ENCODE assay signal across 25 cellular contexts in the genomic region with DNA sequence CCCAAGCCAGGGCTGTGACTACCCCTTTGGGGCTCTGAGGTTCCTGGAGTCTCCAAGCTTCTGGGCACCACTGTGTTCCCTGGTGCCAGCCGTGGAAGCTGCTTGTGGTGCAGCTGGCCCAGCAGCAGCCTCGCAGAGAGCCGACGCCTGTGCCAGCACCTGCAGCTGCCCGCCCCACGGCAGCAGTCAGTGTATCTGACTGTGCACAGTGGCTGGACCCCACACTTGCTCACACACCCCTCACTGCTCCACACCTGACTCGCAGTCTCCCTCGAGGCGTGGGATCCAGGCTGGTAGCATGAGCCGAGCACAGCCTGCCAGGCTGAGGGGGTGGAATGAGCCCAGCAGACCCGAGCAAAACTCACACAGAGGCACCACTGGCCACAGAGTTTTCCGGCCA.
"Had no signal": no experiment of that assay in that cellular context is flagged by ENCODE, and none has a peak within 500 bp of the region (broad histone marks: within the 10 kb centered on the region; RNA-seq: fewer than 3 reads in every experiment).

No MANE protein-coding gene starts in this region.

- H3K4me1 Mint-ChIP-seq: activated CD8-positive, alpha-beta memory T cell treated with anti-CD3 and anti-CD28 coated beads, Interleukin-2, amount 10 ng/mL, durations not matched to agents 7 days and 5 days had no signal

- H3K4me1 ChIP-seq: ascending aorta had no signal

- H3K9me3 ChIP-seq: ascending aorta, body of pancreas had no signal

- H3K27me3 Mint-ChIP-seq: activated B cell treated with CpG ODN at 0.5 μM for 24 hours; activated naive CD8-positive, alpha-beta T cell treated with anti-CD3 and anti-CD28 coated beads, Interleukin-2, amount 50 U/mL, for 24 hours; activated T-cell treated with anti-CD3 and anti-CD28 coated beads, Interleukin-2, amount 50 U/mL, for 24 hours had no signal

- H3K27me3 ChIP-seq: ascending aorta, body of pancreas had no signal

- H3K36me3 ChIP-seq: ascending aorta had no signal

- H3K27ac ChIP-seq: ascending aorta, body of pancreas had no signal

- H3K9me3 Mint-ChIP-seq: activated B cell treated with CpG ODN at 0.5 μM for 24 hours; activated CD4-positive, alpha-beta T cell treated with anti-CD3 and anti-CD28 coated beads, Interleukin-2, amount 10 ng/mL, durations not matched to agents 24 days and 14 days; activated naive CD8-positive, alpha-beta T cell treated with anti-CD3 and anti-CD28 coated beads, Interleukin-2, amount 50 U/mL, for 24 hours; activated T-cell treated with anti-CD3 and anti-CD28 coated beads, Interleukin-2, amount 50 U/mL, for 24 hours; activated T-helper 1 cell treated with anti-CD3 and anti-CD28 coated beads, Interleukin-12 subunit alpha, Interleukin-12 subunit beta, Interleukin-2, Interleukin-4 antibody, amounts not matched to agents 30 ng/mL and 10 ng/mL and 1 ng/mL, durations not matched to agents 14 hours and 24 hours and 36 hours had no signal

- DNase-seq: activated B cell treated with CpG ODN at 0.5 μM for 24 hours; activated CD4-positive, alpha-beta T cell treated with anti-CD3 and anti-CD28 coated beads for 1 hour; activated CD4-positive, alpha-beta T cell treated with anti-CD3 and anti-CD28 coated beads, Interleukin-2, amount 10 ng/mL, durations not matched to agents 24 days and 14 days; activated CD4-positive, alpha-beta T cell treated with anti-CD3 and anti-CD28 coated beads, Interleukin-2, amount 50 U/mL, for 48 hours; activated CD8-positive, alpha-beta memory T cell treated with anti-CD3 and anti-CD28 coated beads, Interleukin-2, amount 10 ng/mL, durations not matched to agents 7 days and 5 days; activated effector memory CD4-positive, alpha-beta T cell treated with Interleukin-2 at 50 U/mL for 16 hours; activated naive CD4-positive, alpha-beta T cell; activated naive CD8-positive, alpha-beta T cell treated with anti-CD3 and anti-CD28 coated beads, Interleukin-2, amount 50 U/mL, for 24 hours; activated T-cell treated with anti-CD3 and anti-CD28 coated beads, Interleukin-2, amount 50 U/mL, for 24 hours; amniotic stem cell; body of pancreas; central memory CD4-positive, alpha-beta T cell; NCI-H1048; NCI-H1694; NCI-H2029 treated with DMSO at 0.1 percent for 48 hours; NCI-H446; NCI-H526 treated with DMSO at 0.1 percent for 48 hours; SIG-M5; T-helper 17 cell; T1000 had no signal

- H3K4me3 Mint-ChIP-seq: activated CD4-positive, alpha-beta T cell treated with anti-CD3 and anti-CD28 coated beads, Interleukin-2, amount 10 ng/mL, durations not matched to agents 24 days and 14 days; activated CD8-positive, alpha-beta memory T cell treated with anti-CD3 and anti-CD28 coated beads, Interleukin-2, amount 10 ng/mL, durations not matched to agents 7 days and 5 days; activated naive CD8-positive, alpha-beta T cell treated with anti-CD3 and anti-CD28 coated beads, Interleukin-2, amount 50 U/mL, for 24 hours; activated T-cell treated with anti-CD3 and anti-CD28 coated beads, Interleukin-2, amount 50 U/mL, for 24 hours; activated T-helper 1 cell treated with anti-CD3 and anti-CD28 coated beads, Interleukin-12 subunit alpha, Interleukin-12 subunit beta, Interleukin-2, Interleukin-4 antibody, amounts not matched to agents 30 ng/mL and 10 ng/mL and 1 ng/mL, durations not matched to agents 14 hours and 24 hours and 36 hours; T-helper 17 cell had no signal

- FAIRE-seq: bronchial epithelial cell, TTC549 had no signal

- H3K27ac Mint-ChIP-seq: activated CD4-positive, alpha-beta T cell treated with anti-CD3 and anti-CD28 coated beads, Interleukin-2, amount 10 ng/mL, durations not matched to agents 24 days and 14 days; activated CD8-positive, alpha-beta memory T cell treated with anti-CD3 and anti-CD28 coated beads, Interleukin-2, amount 10 ng/mL, durations not matched to agents 7 days and 5 days; activated naive CD8-positive, alpha-beta T cell treated with anti-CD3 and anti-CD28 coated beads, Interleukin-2, amount 50 U/mL, for 24 hours; activated T-cell treated with anti-CD3 and anti-CD28 coated beads, Interleukin-2, amount 50 U/mL, for 24 hours; activated T-helper 1 cell treated with anti-CD3 and anti-CD28 coated beads, Interleukin-12 subunit alpha, Interleukin-12 subunit beta, Interleukin-2, Interleukin-4 antibody, amounts not matched to agents 30 ng/mL and 10 ng/mL and 1 ng/mL, durations not matched to agents 14 hours and 24 hours and 36 hours had no signal

- H3K4me3 ChIP-seq: ascending aorta, body of pancreas had no signal

- ATAC-seq: activated CD8-positive, alpha-beta memory T cell treated with anti-CD3 and anti-CD28 coated beads, Interleukin-2, amount 10 ng/mL, durations not matched to agents 7 days and 5 days; body of pancreas; T-helper 17 cell had no signal

- H3K36me3 Mint-ChIP-seq: activated CD8-positive, alpha-beta memory T cell treated with anti-CD3 and anti-CD28 coated beads, Interleukin-2, amount 10 ng/mL, durations not matched to agents 7 days and 5 days; activated naive CD4-positive, alpha-beta T cell treated with anti-CD3 and anti-CD28 coated beads, Interleukin-2, amount 50 U/mL, for 72 hours had no signal
